In the genomic region with DNA sequence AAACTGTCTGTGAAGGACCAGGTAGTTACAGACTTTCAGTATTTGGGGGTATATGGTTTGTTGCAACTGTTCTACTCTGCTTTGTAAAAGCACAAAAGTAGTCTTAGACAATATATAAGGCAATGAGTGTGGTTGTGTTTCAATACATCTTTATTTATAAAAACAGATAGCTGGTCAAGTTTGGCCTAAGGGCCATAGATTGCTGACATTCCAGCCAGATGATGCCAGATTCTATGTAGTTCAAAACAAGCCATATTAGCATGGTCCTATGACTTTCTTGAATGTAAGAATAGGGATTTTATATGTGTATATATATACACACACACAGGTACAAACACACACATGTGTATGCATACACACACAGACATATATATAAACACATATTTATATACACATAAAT, we compare ENCODE assay signal across 15 cellular contexts.
DNase-seq lines count a peak whose midpoint lies in the region; ATAC-seq, FAIRE-seq and TF ChIP-seq lines count a peak whose summit lies in the region.
"Had no signal": no experiment of that assay in that cellular context is flagged by ENCODE, and none has a peak within 500 bp of the region (broad histone marks: within the 10 kb centered on the region; RNA-seq: fewer than 3 reads in every experiment).

No MANE protein-coding gene starts in this region.

- no peaks in the 10 kb centered on the region for H3K9me3 ChIP-seq in adipocyte (ENCODE audit: control insufficient read depth, low read length)
- H3K9me3 ChIP-seq: BLaER1 treated with 17β-estradiol and CSF1 and Interleukin-3, amounts not matched to agents 10 nM and 100 nM had no signal

- no peak overlapping the region for H3K9ac ChIP-seq in adipocyte (ENCODE audit: low read length)
- H3K9ac ChIP-seq: BLaER1 treated with 17β-estradiol and CSF1 and Interleukin-3, amounts not matched to agents 10 nM and 100 nM had no signal

- H3K36me3 ChIP-seq in adipocyte (ENCODE audit: control insufficient read depth, insufficient read depth, low read length, severe bottlenecking), result no peaks in the 10 kb centered on the region
- H3K36me3 ChIP-seq: BLaER1 treated with 17β-estradiol and CSF1 and Interleukin-3, amounts not matched to agents 10 nM and 100 nM had no signal

- TF ChIP-seq POLR2A in GM18505 (IDR thresholded peaks at IDR 0.05; ENCODE audit: borderline replicate concordance, extremely low read depth, insufficient read depth, insufficient read length) (no peak), H54 (IDR thresholded peaks at IDR 0.05; ENCODE audit: low read depth, low read length) (no peak)

- no peak for ATAC-seq in GM18505 (IDR thresholded peaks at IDR 0.05; ENCODE audit: unreplicated experiment)

- no peaks in the 10 kb centered on the region for H3K4me1 ChIP-seq in adipocyte (ENCODE audit: control insufficient read depth, insufficient read depth, low read length)
- H3K4me1 ChIP-seq: BLaER1 treated with 17β-estradiol and CSF1 and Interleukin-3, amounts not matched to agents 10 nM and 100 nM had no signal

- DNase-seq in ELR (ENCODE audit: low read depth) (peak; percentile 23), adipocyte (ENCODE audit: low read depth) (peak; percentile 10), foreskin melanocyte (peak; percentile 54), cerebellar cortex (ENCODE audit: low spot score) (no peak), hepatic stellate cell (ENCODE audit: low spot score) (no peak), H54 (ENCODE audit: insufficient read length, low spot score) (no peak)
- DNase-seq: ACHN; CD4-positive, CD25-positive, alpha-beta regulatory T cell; GDM1; HCEC 1CT; KBM-7 had no signal

- FAIRE-seq in H54 (lab: Jason Lieb, UNC), result no peak
- FAIRE-seq: GM12892, H1 had no signal

- no peak overlapping the region for H3K4me3 ChIP-seq in adipocyte (ENCODE audit: low read length)
- H3K4me3 ChIP-seq: BLaER1 treated with 17β-estradiol and CSF1 and Interleukin-3, amounts not matched to agents 10 nM and 100 nM had no signal

- H3K27me3 ChIP-seq in adipocyte (replicated peaks; ENCODE audit: control insufficient read depth, insufficient read depth, low read length), result no peaks in the 10 kb centered on the region
- H3K27me3 ChIP-seq: BLaER1 treated with 17β-estradiol and CSF1 and Interleukin-3, amounts not matched to agents 10 nM and 100 nM had no signal

Comparison
In these comparisons a context has a peak if more than half of its experiments do, and no peak if none do; other contexts are left out.
1. DNase-seq: peak in ELR (single experiment), adipocyte (single experiment) and foreskin melanocyte (single experiment); none in cerebellar cortex (single experiment), hepatic stellate cell (single experiment) and H54 (single experiment).